ENCODE assay signal across 8 cellular contexts in genomic region chr6:170584181-170584953, GRCh38. TPM values are rescaled to one million over a fixed set of nuclear protein-coding genes. Genes with fewer than 3 reads are reported as not detected.
DNase-seq lines count a peak whose midpoint lies in the region; ATAC-seq, FAIRE-seq and TF ChIP-seq lines count a peak whose summit lies in the region.

TSS of gene PDCD2 (minus strand) at chr6:170584637. CDS start at chr6:170584581, 56 bp downstream.

- peak within 1 kb of the TSS; percentile 59 for H3K27ac ChIP-seq in adipose tissue (ENCODE audit: low read depth, low read length)
- peak within 1 kb of the TSS; percentile 51 to 94 (median 90) for H3K27ac ChIP-seq in heart left ventricle
- H3K27ac ChIP-seq in upper lobe of left lung: peak within 1 kb of the TSS; percentile 82 to 98 (median 91)

- intact Hi-C loops in heart left ventricle (cut with DNase I) (loop anchor here in 3 of 10 donors (1.0 to 2.0 kb wide), 2 partner anchors 30 kb away; partner anchors contain the start of gene TBP (in 3 of the 3)), posterior cingulate gyrus (cut with DNase I) (loop anchor here (1.0 kb wide), 1 partner anchor 30 kb away; the partner anchor contains the start of gene TBP)

- no peaks in the 10 kb centered on the region for H3K27me3 ChIP-seq in heart left ventricle
- no peaks in the 10 kb centered on the region for H3K27me3 ChIP-seq in upper lobe of left lung

- H3K4me3 ChIP-seq in heart left ventricle: peak within 1 kb of the TSS; percentile 76 to 100 (median 92)
- peak within 1 kb of the TSS; percentile 68 to 96 (median 83) for H3K4me3 ChIP-seq in upper lobe of left lung

- peak; percentile 88 for DNase-seq in GM12891 (ENCODE audit: insufficient read length, low spot score)
- peak; percentile 90 for DNase-seq in NCI-H1436 (lab: John Stamatoyannopoulos, UW)
- peak; percentile 86 for DNase-seq in T follicular helper cell (ENCODE audit: low read depth)
- DNase-seq in heart left ventricle: peak; percentile 93 to 96 (median 95)
- peak; percentile 89 to 99 (median 93) for DNase-seq in posterior cingulate gyrus
- DNase-seq in upper lobe of left lung: peak; percentile 96 to 97

- WGBS in adipose tissue, 3 donors: 0 to 1% (median 0%) methylated on average over 72 to 81 of the region's 81 CpGs
- 0% methylated on average over 31 to 81 of the region's 81 CpGs for WGBS in heart left ventricle, 4 donors
- 0 to 1% methylated on average over 1 to 47 of the region's 81 CpGs for WGBS in upper lobe of left lung, 2 donors

- TF ChIP-seq EP300 in upper lobe of left lung (IDR thresholded peaks at IDR 0.05): peak in 2 of 4 donors; percentile 64 to 72

- peak; percentile 97 for FAIRE-seq in GM12891 (lab: Jason Lieb, UNC)

- H3K9me3 ChIP-seq in heart left ventricle (no peaks in the 10 kb centered on the region), upper lobe of left lung (no peaks in the 10 kb centered on the region)

- ATAC-seq in HG02840 (IDR thresholded peaks at IDR 0.05; ENCODE audit: low FRiP score, unreplicated experiment) (peak; percentile 99), heart left ventricle (peak; percentile 98 to 100 (median 98)), upper lobe of left lung (ENCODE audit: low FRiP score in 2 of 2) (peak; percentile 98 to 99)

- TF ChIP-seq POLR2A in GM12891 (IDR thresholded peaks at IDR 0.05; ENCODE audit: low read depth, low read length) (peak; percentile 86), heart left ventricle (IDR thresholded peaks at IDR 0.05) (peak in 1 of 2 donors; percentile 70), upper lobe of left lung (IDR thresholded peaks at IDR 0.05) (peak in 3 of 4 donors; percentile 10 to 83 (median 78))

- H3K4me1 ChIP-seq in heart left ventricle (peaks cover 0 to 24% (median 11%) of the 10 kb centered on the region in 12 donors), upper lobe of left lung (peaks cover 13 to 20% (median 15%) of the 10 kb centered on the region in 4 donors)

- peak in 1 of 12 donors; percentile 2 for TF ChIP-seq CTCF in heart left ventricle (IDR thresholded peaks at IDR 0.05)
- TF ChIP-seq CTCF in upper lobe of left lung (IDR thresholded peaks at IDR 0.05): peak in 3 of 6 experiments; percentile 11 to 27 (median 11)

- H3K36me3 ChIP-seq in heart left ventricle (peaks cover 2 to 40% (median 35%) of the 10 kb centered on the region in 9 donors), upper lobe of left lung (peaks cover 0 to 34% (median 15%) of the 10 kb centered on the region in 4 donors)

TF ChIP-seq in GM12891, 5 proteins besides CTCF, POLR2A, EP300 and RAD21:
- TF ChIP-seq PAX5 (IDR thresholded peaks at IDR 0.05; ENCODE audit: insufficient read depth, low read length, severe bottlenecking): peak; percentile 88
- TF ChIP-seq SPI1 (IDR thresholded peaks at IDR 0.05; ENCODE audit: low read depth, low read length): no peak
- peak; percentile 76; the same call in 1 of the 2 replicates for TF ChIP-seq POLR2AphosphoS5 (IDR thresholded peaks at IDR 0.05; ENCODE audit: low read depth, low read length)
- peak; percentile 68 for TF ChIP-seq TAF1 (IDR thresholded peaks at IDR 0.05; ENCODE audit: low read depth, low read length)
TF ChIP-seq in GM12891: peak in this region for 3.

RNA-seq across cellular contexts. Expression of gene PDCD2, which starts in this region (rescaled TPM):
- 67.6 TPM for polyA plus RNA-seq in GM12891 (2012; ENCODE audit: low read depth, missing spikeins)
- polyA plus RNA-seq in adipose tissue (10 to 100 TPM; 45.5 to 50.8 (median 45.5) TPM), heart left ventricle (10 to 100 TPM; 25.3 to 55.5 TPM)
- total RNA-seq in heart left ventricle (10 to 100 TPM; 29.9 to 51.4 (median 37.4) TPM), upper lobe of left lung (10 to 100 TPM; 24.9 to 54.9 (median 45.8) TPM)

Comparison
In these comparisons a context has a peak if more than half of its experiments do, and no peak if none do; other contexts are left out.
1. Peak in every context shown above with its lines: DNase-seq, ATAC-seq, H3K4me3 ChIP-seq and H3K27ac ChIP-seq.